26 cellular contexts compared by ENCODE assay signal in genomic region chr6:79584332-79584731, GRCh38.
"Had no signal": no experiment of that assay in that cellular context is flagged by ENCODE, and none has a peak within 500 bp of the region (broad histone marks: within the 10 kb centered on the region; RNA-seq: fewer than 3 reads in every experiment).

No MANE protein-coding gene starts in this region.

- H3K27ac Mint-ChIP-seq: activated CD8-positive, alpha-beta T cell treated with anti-CD3 and anti-CD28 coated beads for 36 hours; activated naive CD8-positive, alpha-beta T cell treated with anti-CD3 and anti-CD28 coated beads, Interleukin-2, amount 10 ng/mL, durations not matched to agents 7 days and 5 days; activated T-cell treated with anti-CD3 and anti-CD28 coated beads, Interleukin-2, amount 50 U/mL, for 72 hours; T-helper 17 cell had no signal

- ATAC-seq: activated CD4-positive, CD25-positive, alpha-beta regulatory T cell treated with anti-CD3 and anti-CD28 coated beads, Interleukin-2, amount 50 U/mL, for 24 hours; activated CD8-positive, alpha-beta T cell treated with anti-CD3 and anti-CD28 coated beads for 36 hours; activated T-cell treated with anti-CD3 and anti-CD28 coated beads, Interleukin-2, amount 50 U/mL, for 72 hours; T-helper 17 cell had no signal

- H3K36me3 ChIP-seq: adrenal gland, breast epithelium, WERI-Rb-1 had no signal

- H3K27ac ChIP-seq: adrenal gland, breast epithelium, WERI-Rb-1 had no signal

- H3K27me3 ChIP-seq: adrenal gland, breast epithelium had no signal

- H3K4me1 Mint-ChIP-seq: activated naive CD8-positive, alpha-beta T cell treated with anti-CD3 and anti-CD28 coated beads, Interleukin-2, amount 10 ng/mL, durations not matched to agents 7 days and 5 days; T-helper 17 cell had no signal

- H3K4me3 Mint-ChIP-seq: activated CD8-positive, alpha-beta T cell treated with anti-CD3 and anti-CD28 coated beads for 36 hours; activated naive CD8-positive, alpha-beta T cell treated with anti-CD3 and anti-CD28 coated beads, Interleukin-2, amount 10 ng/mL, durations not matched to agents 7 days and 5 days; activated T-cell treated with anti-CD3 and anti-CD28 coated beads, Interleukin-2, amount 50 U/mL, for 72 hours; T-helper 17 cell had no signal

- DNase-seq: activated CD4-positive, alpha-beta T cell treated with anti-CD3 and anti-CD28 coated beads for 4 hours; activated CD8-positive, alpha-beta memory T cell treated with anti-CD3 and anti-CD28 coated beads, Interleukin-2, amount 50 U/mL, for 4 hours; activated CD8-positive, alpha-beta T cell treated with anti-CD3 and anti-CD28 coated beads for 36 hours; activated naive CD4-positive, alpha-beta T cell treated with anti-CD3 and anti-CD28 coated beads, Interleukin-2, amount 50 U/mL, for 16 hours; activated naive CD8-positive, alpha-beta T cell treated with anti-CD3 and anti-CD28 coated beads, Interleukin-2, amount 10 ng/mL, durations not matched to agents 7 days and 5 days; activated T-cell treated with anti-CD3 and anti-CD28 coated beads, Interleukin-2, amount 50 U/mL, for 72 hours; adrenal gland; anterior cingulate cortex; caudate nucleus; Kasumi-1; KBM-7; NCI-H1048; NCI-H1694; NCI-H2029; NCI-H2107; NCI-H345; NCI-H510A; NCI-H526 treated with DMSO at 0.1 percent for 48 hours; NCI-H82; NK-92 treated with Interleukin-12 subunit alpha and Interleukin-12 subunit beta, amount 100 ng/mL, for 24 hours; SIG-M5; T-helper 17 cell; T-helper 9 cell; WERI-Rb-1 had no signal

- H3K36me3 Mint-ChIP-seq: activated naive CD8-positive, alpha-beta T cell treated with anti-CD3 and anti-CD28 coated beads, Interleukin-2, amount 10 ng/mL, durations not matched to agents 7 days and 5 days had no signal

- H3K9me3 ChIP-seq: adrenal gland had no signal

- H3K27me3 Mint-ChIP-seq: activated naive CD8-positive, alpha-beta T cell treated with anti-CD3 and anti-CD28 coated beads, Interleukin-2, amount 10 ng/mL, durations not matched to agents 7 days and 5 days; T-helper 17 cell had no signal

- H3K4me3 ChIP-seq: adrenal gland, breast epithelium had no signal

- H3K4me1 ChIP-seq: adrenal gland, breast epithelium had no signal
